Comparison of ENCODE assay signal across 1 cellular context in the genomic region with DNA sequence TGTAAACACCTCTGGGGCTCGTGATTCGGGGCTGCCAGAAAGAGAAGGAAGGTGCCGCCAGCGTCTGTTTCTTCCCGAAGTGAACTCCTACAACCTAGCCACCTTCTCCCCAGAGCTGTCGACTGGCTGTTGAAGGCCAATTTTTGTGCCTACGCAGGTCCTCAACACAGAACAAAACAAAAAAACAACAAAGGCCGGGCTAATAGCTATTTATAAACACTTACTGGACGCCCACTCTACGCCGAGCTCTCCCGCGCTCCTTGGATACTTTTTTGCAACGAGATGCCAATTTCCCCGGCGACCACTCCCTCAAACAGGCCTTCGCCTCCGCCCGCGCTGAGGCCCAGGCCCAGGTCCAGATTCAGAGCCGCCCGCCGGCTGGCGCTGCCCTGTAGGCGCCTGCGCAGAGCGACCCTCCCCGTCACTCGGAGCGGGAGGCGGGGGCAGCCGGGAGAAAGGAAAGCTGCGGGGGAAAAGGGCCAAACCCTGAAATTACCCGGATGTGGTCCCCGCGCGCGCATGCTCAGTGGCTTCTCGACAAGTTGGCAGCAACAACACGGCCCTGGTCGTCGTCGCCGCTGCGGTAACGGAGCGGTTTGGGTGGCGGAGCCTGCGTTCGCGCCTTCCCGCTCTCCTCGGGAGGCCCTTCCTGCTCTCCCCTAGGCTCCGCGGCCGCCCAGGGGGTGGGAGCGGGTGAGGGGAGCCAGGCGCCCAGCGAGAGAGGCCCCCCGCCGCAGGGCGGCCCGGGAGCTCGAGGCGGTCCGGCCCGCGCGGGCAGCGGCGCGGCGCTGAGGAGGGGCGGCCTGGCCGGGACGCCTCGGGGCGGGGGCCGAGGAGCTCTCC.
TF ChIP-seq lines count a peak whose summit lies in the region.

A gene (plus strand): TSS at position 520 of the 843 bp plus-strand sequence. CDS start 16,834 bp downstream, outside the sequence.

TF ChIP-seq in HepG2, 621 proteins besides CTCF, POLR2A, EP300 and RAD21 (continued from another document and continues in another):
- TF ChIP-seq, protein P1, sequence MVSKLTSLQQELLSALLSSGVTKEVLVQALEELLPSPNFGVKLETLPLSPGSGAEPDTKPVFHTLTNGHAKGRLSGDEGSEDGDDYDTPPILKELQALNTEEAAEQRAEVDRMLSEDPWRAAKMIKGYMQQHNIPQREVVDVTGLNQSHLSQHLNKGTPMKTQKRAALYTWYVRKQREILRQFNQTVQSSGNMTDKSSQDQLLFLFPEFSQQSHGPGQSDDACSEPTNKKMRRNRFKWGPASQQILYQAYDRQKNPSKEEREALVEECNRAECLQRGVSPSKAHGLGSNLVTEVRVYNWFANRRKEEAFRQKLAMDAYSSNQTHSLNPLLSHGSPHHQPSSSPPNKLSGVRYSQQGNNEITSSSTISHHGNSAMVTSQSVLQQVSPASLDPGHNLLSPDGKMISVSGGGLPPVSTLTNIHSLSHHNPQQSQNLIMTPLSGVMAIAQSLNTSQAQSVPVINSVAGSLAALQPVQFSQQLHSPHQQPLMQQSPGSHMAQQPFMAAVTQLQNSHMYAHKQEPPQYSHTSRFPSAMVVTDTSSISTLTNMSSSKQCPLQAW (CRISPR knock-in tag; IDR thresholded peaks at IDR 0.05), result peak; percentile 57
- TF ChIP-seq GPN1 (CRISPR knock-in tag; IDR thresholded peaks at IDR 0.05; ENCODE audit: borderline replicate concordance) (peak; percentile 48; the same call in 1 of the 2 replicates), PCBP2 (optimal IDR thresholded peaks at IDR 0.05; ENCODE audit: low read depth, low read length, poor library complexity, severe bottlenecking) (no peak), GZF1 (CRISPR knock-in tag; IDR thresholded peaks at IDR 0.05) (no peak), TEAD3 (CRISPR knock-in tag; optimal IDR thresholded peaks at IDR 0.05; ENCODE audit: borderline replicate concordance) (no peak), SP1 (IDR thresholded peaks at IDR 0.05) (no peak), SP1 (CRISPR knock-in tag; IDR thresholded peaks at IDR 0.05) (peak; percentile 30; the same call in 1 of the 2 replicates), FOXM1 (CRISPR knock-in tag; IDR thresholded peaks at IDR 0.05) (no peak), ZKSCAN5 (CRISPR knock-in tag; IDR thresholded peaks at IDR 0.05) (no peak), ZNF605 (CRISPR knock-in tag; IDR thresholded peaks at IDR 0.05) (peak; percentile 94), POLR2AphosphoS5 (IDR thresholded peaks at IDR 0.05; ENCODE audit: low read depth, low read length) (peak; percentile 93), ZNF432 (CRISPR knock-in tag; IDR thresholded peaks at IDR 0.05; ENCODE audit: borderline replicate concordance) (no peak), ZNF264 (CRISPR knock-in tag; IDR thresholded peaks at IDR 0.05) (0 out of 2 replicates have a peak, but pooled peaks have one; percentile 35), ISL2 (CRISPR knock-in tag; IDR thresholded peaks at IDR 0.05) (peak; percentile 42; the same call in 1 of the 2 replicates), ELF4 (CRISPR knock-in tag; IDR thresholded peaks at IDR 0.05; ENCODE audit: borderline replicate concordance) (peak; percentile 41; the same call in 1 of the 2 replicates), GFI1 (CRISPR knock-in tag; IDR thresholded peaks at IDR 0.05; ENCODE audit: borderline replicate concordance) (peak; percentile 41; the same call in 1 of the 2 replicates), ZKSCAN8 (CRISPR knock-in tag; IDR thresholded peaks at IDR 0.05; ENCODE audit: borderline replicate concordance) (no peak), TBX3 (IDR thresholded peaks at IDR 0.05; ENCODE audit: borderline replicate concordance) (no peak), MTF1 (CRISPR knock-in tag; IDR thresholded peaks at IDR 0.05) (no peak), SP5 (CRISPR knock-in tag; IDR thresholded peaks at IDR 0.05; ENCODE audit: borderline replicate concordance, low read depth) (no peak), ZNF572 (CRISPR knock-in tag; IDR thresholded peaks at IDR 0.05) (no peak), ZBTB7A (CRISPR knock-in tag; IDR thresholded peaks at IDR 0.05) (no peak), KAT8 (CRISPR knock-in tag; IDR thresholded peaks at IDR 0.05) (peak; percentile 73), ZFP41 (CRISPR knock-in tag; IDR thresholded peaks at IDR 0.05; ENCODE audit: borderline replicate concordance) (no peak; the same call in 1 of the 2 replicates), ZNF224 (CRISPR knock-in tag; IDR thresholded peaks at IDR 0.05) (no peak), HMGA1 (CRISPR knock-in tag; conservative IDR thresholded peaks at IDR 0.05) (no peak), ELF1 (CRISPR knock-in tag; IDR thresholded peaks at IDR 0.05) (peak; percentile 69), ZMYM4 (CRISPR knock-in tag; IDR thresholded peaks at IDR 0.05) (peak; percentile 78), ZNF616 (CRISPR knock-in tag; IDR thresholded peaks at IDR 0.05; ENCODE audit: low read depth) (no peak), PLRG1 (conservative IDR thresholded peaks at IDR 0.05) (no peak), ZNF652 (CRISPR knock-in tag; IDR thresholded peaks at IDR 0.05; ENCODE audit: borderline replicate concordance, low read depth) (no peak), CREM (IDR thresholded peaks at IDR 0.05) (no peak; the same call in 1 of the 2 replicates), CREM (CRISPR knock-in tag; IDR thresholded peaks at IDR 0.05) (no peak), ZNF776 (CRISPR knock-in tag; IDR thresholded peaks at IDR 0.05) (no peak; the same call in 1 of the 2 replicates), TCF12 (IDR thresholded peaks at IDR 0.05) (no peak), TCF12 (CRISPR knock-in tag; IDR thresholded peaks at IDR 0.05) (no peak; the same call in 1 of the 2 replicates), ZNF441 (CRISPR knock-in tag; IDR thresholded peaks at IDR 0.05; ENCODE audit: borderline replicate concordance) (no peak; the same call in 1 of the 2 replicates), SNAPC2 (CRISPR knock-in tag; IDR thresholded peaks at IDR 0.05) (0 out of 2 replicates have a peak, but pooled peaks have one; percentile 11), HOXA9 (CRISPR knock-in tag; IDR thresholded peaks at IDR 0.05; ENCODE audit: borderline replicate concordance) (0 out of 2 replicates have a peak, but pooled peaks have one; percentile 57), ARNT2 (CRISPR knock-in tag; IDR thresholded peaks at IDR 0.05; ENCODE audit: low read depth) (peak; percentile 68), FOXJ3 (CRISPR knock-in tag; IDR thresholded peaks at IDR 0.05; ENCODE audit: borderline replicate concordance) (peak; percentile 48; the same call in 1 of the 2 replicates), PHF5A (CRISPR knock-in tag; IDR thresholded peaks at IDR 0.05; ENCODE audit: low read depth, unreplicated experiment) (peak; percentile 62), ZBTB1 (CRISPR knock-in tag; IDR thresholded peaks at IDR 0.05; ENCODE audit: borderline replicate concordance) (no peak; the same call in 1 of the 2 replicates), ZNF44 (CRISPR knock-in tag; IDR thresholded peaks at IDR 0.05) (no peak), ZNF354B (CRISPR knock-in tag; IDR thresholded peaks at IDR 0.05) (no peak)
- TF ChIP-seq, protein P2, sequence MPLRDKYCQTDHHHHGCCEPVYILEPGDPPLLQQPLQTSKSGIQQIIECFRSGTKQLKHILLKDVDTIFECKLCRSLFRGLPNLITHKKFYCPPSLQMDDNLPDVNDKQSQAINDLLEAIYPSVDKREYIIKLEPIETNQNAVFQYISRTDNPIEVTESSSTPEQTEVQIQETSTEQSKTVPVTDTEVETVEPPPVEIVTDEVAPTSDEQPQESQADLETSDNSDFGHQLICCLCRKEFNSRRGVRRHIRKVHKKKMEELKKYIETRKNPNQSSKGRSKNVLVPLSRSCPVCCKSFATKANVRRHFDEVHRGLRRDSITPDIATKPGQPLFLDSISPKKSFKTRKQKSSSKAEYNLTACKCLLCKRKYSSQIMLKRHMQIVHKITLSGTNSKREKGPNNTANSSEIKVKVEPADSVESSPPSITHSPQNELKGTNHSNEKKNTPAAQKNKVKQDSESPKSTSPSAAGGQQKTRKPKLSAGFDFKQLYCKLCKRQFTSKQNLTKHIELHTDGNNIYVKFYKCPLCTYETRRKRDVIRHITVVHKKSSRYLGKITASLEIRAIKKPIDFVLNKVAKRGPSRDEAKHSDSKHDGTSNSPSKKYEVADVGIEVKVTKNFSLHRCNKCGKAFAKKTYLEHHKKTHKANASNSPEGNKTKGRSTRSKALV (CRISPR knock-in tag; IDR thresholded peaks at IDR 0.05), result no peak
- TF ChIP-seq, protein P3, sequence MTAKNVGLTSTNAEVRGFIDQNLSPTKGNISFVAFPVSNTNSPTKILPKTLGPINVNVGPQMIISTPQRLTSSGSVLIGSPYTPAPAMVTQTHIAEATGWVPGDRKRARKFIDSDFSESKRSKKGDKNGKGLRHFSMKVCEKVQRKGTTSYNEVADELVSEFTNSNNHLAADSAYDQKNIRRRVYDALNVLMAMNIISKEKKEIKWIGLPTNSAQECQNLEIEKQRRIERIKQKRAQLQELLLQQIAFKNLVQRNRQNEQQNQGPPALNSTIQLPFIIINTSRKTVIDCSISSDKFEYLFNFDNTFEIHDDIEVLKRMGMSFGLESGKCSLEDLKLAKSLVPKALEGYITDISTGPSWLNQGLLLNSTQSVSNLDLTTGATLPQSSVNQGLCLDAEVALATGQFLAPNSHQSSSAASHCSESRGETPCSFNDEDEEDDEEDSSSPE (CRISPR knock-in tag; IDR thresholded peaks at IDR 0.05), result peak; percentile 82
- TF ChIP-seq, protein P4, sequence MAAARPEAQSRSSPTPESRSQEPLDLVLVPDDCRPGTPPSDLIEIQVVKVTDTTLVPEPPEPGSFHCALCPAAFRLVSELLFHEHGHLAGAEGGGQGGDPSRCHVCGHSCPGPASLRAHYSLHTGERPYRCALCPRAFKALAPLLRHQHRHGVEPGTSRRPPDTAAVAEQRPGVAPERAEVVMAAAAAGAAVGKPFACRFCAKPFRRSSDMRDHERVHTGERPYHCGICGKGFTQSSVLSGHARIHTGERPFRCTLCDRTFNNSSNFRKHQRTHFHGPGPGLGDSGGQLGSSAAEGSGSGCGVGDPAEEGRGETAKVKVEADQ (CRISPR knock-in tag; IDR thresholded peaks at IDR 0.05; ENCODE audit: borderline replicate concordance), result no peak
- TF ChIP-seq, protein P5, sequence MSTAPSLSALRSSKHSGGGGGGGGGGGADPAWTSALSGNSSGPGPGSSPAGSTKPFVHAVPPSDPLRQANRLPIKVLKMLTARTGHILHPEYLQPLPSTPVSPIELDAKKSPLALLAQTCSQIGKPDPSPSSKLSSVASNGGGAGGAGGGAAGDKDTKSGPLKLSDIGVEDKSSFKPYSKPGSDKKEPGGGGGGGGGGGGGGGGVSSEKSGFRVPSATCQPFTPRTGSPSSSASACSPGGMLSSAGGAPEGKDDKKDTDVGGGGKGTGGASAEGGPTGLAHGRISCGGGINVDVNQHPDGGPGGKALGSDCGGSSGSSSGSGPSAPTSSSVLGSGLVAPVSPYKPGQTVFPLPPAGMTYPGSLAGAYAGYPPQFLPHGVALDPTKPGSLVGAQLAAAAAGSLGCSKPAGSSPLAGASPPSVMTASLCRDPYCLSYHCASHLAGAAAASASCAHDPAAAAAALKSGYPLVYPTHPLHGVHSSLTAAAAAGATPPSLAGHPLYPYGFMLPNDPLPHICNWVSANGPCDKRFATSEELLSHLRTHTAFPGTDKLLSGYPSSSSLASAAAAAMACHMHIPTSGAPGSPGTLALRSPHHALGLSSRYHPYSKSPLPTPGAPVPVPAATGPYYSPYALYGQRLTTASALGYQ (CRISPR knock-in tag; IDR thresholded peaks at IDR 0.05), result no peak; the same call in 1 of the 2 replicates
- TF ChIP-seq, protein P6, sequence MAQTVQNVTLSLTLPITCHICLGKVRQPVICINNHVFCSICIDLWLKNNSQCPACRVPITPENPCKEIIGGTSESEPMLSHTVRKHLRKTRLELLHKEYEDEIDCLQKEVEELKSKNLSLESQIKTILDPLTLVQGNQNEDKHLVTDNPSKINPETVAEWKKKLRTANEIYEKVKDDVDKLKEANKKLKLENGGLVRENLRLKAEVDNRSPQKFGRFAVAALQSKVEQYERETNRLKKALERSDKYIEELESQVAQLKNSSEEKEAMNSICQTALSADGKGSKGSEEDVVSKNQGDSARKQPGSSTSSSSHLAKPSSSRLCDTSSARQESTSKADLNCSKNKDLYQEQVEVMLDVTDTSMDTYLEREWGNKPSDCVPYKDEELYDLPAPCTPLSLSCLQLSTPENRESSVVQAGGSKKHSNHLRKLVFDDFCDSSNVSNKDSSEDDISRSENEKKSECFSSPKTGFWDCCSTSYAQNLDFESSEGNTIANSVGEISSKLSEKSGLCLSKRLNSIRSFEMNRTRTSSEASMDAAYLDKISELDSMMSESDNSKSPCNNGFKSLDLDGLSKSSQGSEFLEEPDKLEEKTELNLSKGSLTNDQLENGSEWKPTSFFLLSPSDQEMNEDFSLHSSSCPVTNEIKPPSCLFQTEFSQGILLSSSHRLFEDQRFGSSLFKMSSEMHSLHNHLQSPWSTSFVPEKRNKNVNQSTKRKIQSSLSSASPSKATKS (CRISPR knock-in tag; IDR thresholded peaks at IDR 0.05), result no peak
- TF ChIP-seq, protein P7, sequence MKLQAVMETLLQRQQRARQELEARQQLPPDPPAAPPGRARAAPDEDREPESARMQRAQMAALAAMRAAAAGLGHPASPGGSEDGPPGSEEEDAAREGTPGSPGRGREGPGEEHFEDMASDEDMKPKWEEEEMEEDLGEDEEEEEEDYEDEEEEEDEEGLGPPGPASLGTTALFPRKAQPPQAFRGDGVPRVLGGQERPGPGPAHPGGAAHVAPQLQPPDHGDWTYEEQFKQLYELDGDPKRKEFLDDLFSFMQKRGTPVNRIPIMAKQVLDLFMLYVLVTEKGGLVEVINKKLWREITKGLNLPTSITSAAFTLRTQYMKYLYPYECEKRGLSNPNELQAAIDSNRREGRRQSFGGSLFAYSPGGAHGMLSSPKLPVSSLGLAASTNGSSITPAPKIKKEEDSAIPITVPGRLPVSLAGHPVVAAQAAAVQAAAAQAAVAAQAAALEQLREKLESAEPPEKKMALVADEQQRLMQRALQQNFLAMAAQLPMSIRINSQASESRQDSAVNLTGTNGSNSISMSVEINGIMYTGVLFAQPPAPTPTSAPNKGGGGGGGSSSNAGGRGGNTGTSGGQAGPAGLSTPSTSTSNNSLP (IDR thresholded peaks at IDR 0.05; ENCODE audit: low read depth, low read length), result no peak
- TF ChIP-seq, protein P8, sequence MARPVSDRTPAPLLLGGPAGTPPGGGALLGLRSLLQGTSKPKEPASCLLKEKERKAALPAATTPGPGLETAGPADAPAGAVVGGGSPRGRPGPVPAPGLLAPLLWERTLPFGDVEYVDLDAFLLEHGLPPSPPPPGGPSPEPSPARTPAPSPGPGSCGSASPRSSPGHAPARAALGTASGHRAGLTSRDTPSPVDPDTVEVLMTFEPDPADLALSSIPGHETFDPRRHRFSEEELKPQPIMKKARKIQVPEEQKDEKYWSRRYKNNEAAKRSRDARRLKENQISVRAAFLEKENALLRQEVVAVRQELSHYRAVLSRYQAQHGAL (CRISPR knock-in tag; IDR thresholded peaks at IDR 0.05; ENCODE audit: not compliant biosample characterization), result no peak
- TF ChIP-seq, protein P9, sequence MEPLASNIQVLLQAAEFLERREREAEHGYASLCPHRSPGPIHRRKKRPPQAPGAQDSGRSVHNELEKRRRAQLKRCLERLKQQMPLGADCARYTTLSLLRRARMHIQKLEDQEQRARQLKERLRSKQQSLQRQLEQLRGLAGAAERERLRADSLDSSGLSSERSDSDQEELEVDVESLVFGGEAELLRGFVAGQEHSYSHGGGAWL (CRISPR knock-in tag; IDR thresholded peaks at IDR 0.05), result no peak
- TF ChIP-seq, protein P10, sequence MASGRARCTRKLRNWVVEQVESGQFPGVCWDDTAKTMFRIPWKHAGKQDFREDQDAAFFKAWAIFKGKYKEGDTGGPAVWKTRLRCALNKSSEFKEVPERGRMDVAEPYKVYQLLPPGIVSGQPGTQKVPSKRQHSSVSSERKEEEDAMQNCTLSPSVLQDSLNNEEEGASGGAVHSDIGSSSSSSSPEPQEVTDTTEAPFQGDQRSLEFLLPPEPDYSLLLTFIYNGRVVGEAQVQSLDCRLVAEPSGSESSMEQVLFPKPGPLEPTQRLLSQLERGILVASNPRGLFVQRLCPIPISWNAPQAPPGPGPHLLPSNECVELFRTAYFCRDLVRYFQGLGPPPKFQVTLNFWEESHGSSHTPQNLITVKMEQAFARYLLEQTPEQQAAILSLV (CRISPR knock-in tag; IDR thresholded peaks at IDR 0.05; ENCODE audit: borderline replicate concordance), result peak; percentile 71; the same call in 1 of the 2 replicates
